Comparison of ENCODE assay signal across 8 cellular contexts in the genomic region with DNA sequence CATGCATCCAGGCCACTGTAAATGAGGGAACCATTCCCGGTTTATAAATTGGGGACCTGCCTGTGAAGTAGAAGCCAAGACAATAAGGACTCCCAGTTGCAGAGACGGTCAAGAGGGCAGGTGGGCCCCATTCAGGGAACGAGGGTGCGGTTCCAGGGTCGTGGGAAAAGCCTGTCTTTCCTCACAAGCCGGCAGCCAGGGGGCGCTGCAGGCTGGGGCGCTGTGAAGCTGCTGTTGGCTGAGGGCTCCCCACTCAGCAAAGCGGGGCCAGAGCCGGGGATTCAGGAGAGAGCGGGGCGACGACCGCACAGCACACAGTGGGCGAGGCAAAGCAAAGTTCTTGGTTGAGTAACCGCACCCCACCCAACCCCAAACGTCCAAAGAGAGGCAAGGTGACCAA. TPM values are rescaled to one million over a fixed set of nuclear protein-coding genes. Genes with fewer than 3 reads are reported as not detected.
DNase-seq lines count a peak whose midpoint lies in the region; ATAC-seq, FAIRE-seq and TF ChIP-seq lines count a peak whose summit lies in the region.

No MANE protein-coding gene starts in this region.

- FAIRE-seq in RCC 7860 (lab: Jason Lieb, UNC), result no peak

- no peaks in the 10 kb centered on the region for H3K9me3 ChIP-seq in CD4-positive, CD25-positive, alpha-beta regulatory T cell (ENCODE audit: control insufficient read depth in 2 of 2, low read length in 2 of 2)
- peaks cover 4% of the 10 kb centered on the region; the same call in 1 of the 2 replicates for H3K9me3 ChIP-seq in IMR-90 (ENCODE audit: control insufficient read depth, insufficient read depth, low read length)

- intact Hi-C loops in IMR-90 (cut with micrococcal nuclease), result no loop called here

- no peak for TF ChIP-seq POLR2A in IMR-90 (IDR thresholded peaks at IDR 0.05; ENCODE audit: low read depth, low read length)

- in situ Hi-C loops in IMR-90 (cut with MboI; ENCODE audit: low sequenced_read_pairs), result no loop called here

- CTCF ChIA-PET in IMR-90 (lab: Yijun Ruan, JAX), result no interaction called here

- DNase-seq in CD4-positive, CD25-positive, alpha-beta regulatory T cell, result peak in 2 of 3 donors; percentile 29 to 32
- DNase-seq in IMR-90, result no peak
- DNase-seq in chondrocyte (ENCODE audit: low spot score), result no peak
- peak; percentile 26 for DNase-seq in naive B cell
- DNase-seq in NCI-H146 treated with DMSO at 0.1 percent for 48 hours (lab: John Stamatoyannopoulos, UW; ENCODE audit: unreplicated experiment), result no peak
- DNase-seq in RCC 7860 (ENCODE audit: low spot score), result no peak

- H3K4me3 Mint-ChIP-seq in CD4-positive, CD25-positive, alpha-beta regulatory T cell, result peak overlapping the region in 1 of 4 donors; percentile 21
- no peak overlapping the region for H3K4me3 Mint-ChIP-seq in chondrocyte (ENCODE audit: unreplicated experiment)
- H3K4me3 Mint-ChIP-seq in naive B cell, result peak overlapping the region in 1 of 8 donors; percentile 3

- H3K4me1 ChIP-seq in CD4-positive, CD25-positive, alpha-beta regulatory T cell (ENCODE audit: control insufficient read depth, insufficient read depth, low read length, poor library complexity, severe bottlenecking), result peaks cover 3% of the 10 kb centered on the region
- H3K4me1 ChIP-seq in IMR-90 (ENCODE audit: control insufficient read depth, insufficient read depth, low read length), result no peaks in the 10 kb centered on the region

- no peaks in the 10 kb centered on the region for H3K79me1 ChIP-seq in IMR-90 (ENCODE audit: low read depth in 1 of 2, low read length in 2 of 2)

- H3K9me1 ChIP-seq in IMR-90 (ENCODE audit: insufficient read depth, low read length), result peaks cover 2% of the 10 kb centered on the region; the same call in 1 of the 2 replicates

- POLR2A ChIA-PET in IMR-90 (lab: Charles Lee; ENCODE audit: unreplicated experiment), result no interaction called here

- H3K36me3 Mint-ChIP-seq in CD4-positive, CD25-positive, alpha-beta regulatory T cell, result peaks cover 46% of the 10 kb centered on the region
- H3K36me3 Mint-ChIP-seq in chondrocyte (ENCODE audit: low read depth) (peaks cover 22% of the 10 kb centered on the region), naive B cell (peaks cover 49 to 55% of the 10 kb centered on the region in 2 donors)

- TF ChIP-seq RAD21 in IMR-90 (IDR thresholded peaks at IDR 0.05; ENCODE audit: low read length), result no peak

- no peak overlapping the region for H2BK5ac ChIP-seq in IMR-90 (ENCODE audit: low read depth, low read length, poor library complexity, severe bottlenecking)

- no peak overlapping the region for H3K4me2 ChIP-seq in IMR-90 (ENCODE audit: low read depth, low read length)

- no peak overlapping the region for H4K91ac ChIP-seq in IMR-90 (ENCODE audit: insufficient read depth, low read depth, low read length)

- WGBS in IMR-90 (ENCODE audit: extremely low coverage in 2 of 2, insufficient read length in 1 of 2), 2 experiments, result 20% methylated on average over 1 of the region's 17 CpGs; no CpG with 5 or more reads in 1 of the 2 experiments

- no peaks in the 10 kb centered on the region for H4K20me1 ChIP-seq in IMR-90 (ENCODE audit: insufficient read depth, low read length)

- H3K36me3 ChIP-seq in CD4-positive, CD25-positive, alpha-beta regulatory T cell (ENCODE audit: control insufficient read depth, insufficient read depth, low read length), result peaks cover 7% of the 10 kb centered on the region
- H3K36me3 ChIP-seq in IMR-90 (ENCODE audit: control insufficient read depth, insufficient read depth, low read length), result peaks cover 8% of the 10 kb centered on the region

- peaks cover 10 to 61% (median 20%) of the 10 kb centered on the region in 4 donors for H3K4me1 Mint-ChIP-seq in CD4-positive, CD25-positive, alpha-beta regulatory T cell
- H3K4me1 Mint-ChIP-seq in chondrocyte (ENCODE audit: low read depth) (peaks cover 4% of the 10 kb centered on the region), naive B cell (peaks cover 0 to 3% (median 0%) of the 10 kb centered on the region in 3 donors)

- no peaks in the 10 kb centered on the region for H3K27me3 ChIP-seq in CD4-positive, CD25-positive, alpha-beta regulatory T cell (ENCODE audit: control insufficient read depth, insufficient read depth, low read length)
- no peaks in the 10 kb centered on the region for H3K27me3 ChIP-seq in IMR-90 (ENCODE audit: control insufficient read depth, insufficient read depth, low read length)

- H2BK15ac ChIP-seq in IMR-90 (ENCODE audit: low read depth, low read length), result no peak overlapping the region

- H3K23ac ChIP-seq in IMR-90 (ENCODE audit: low read depth, low read length), result no peak overlapping the region

- dilution Hi-C loops in IMR-90 (cut with HindIII; ENCODE audit: low sequenced_read_pairs, unreplicated experiment), result no loop called here

- peak overlapping the region in 2 of 3 donors; percentile 44 to 70 for H3K27ac Mint-ChIP-seq in CD4-positive, CD25-positive, alpha-beta regulatory T cell
- no peak overlapping the region for H3K27ac Mint-ChIP-seq in chondrocyte (ENCODE audit: unreplicated experiment)
- peak overlapping the region in 1 of 6 donors; percentile 13 for H3K27ac Mint-ChIP-seq in naive B cell

- no TSS peak for BruUV-seq in IMR-90 (replicated peaks; lab: Mats Ljungman, UMichigan)

- no peak overlapping the region for H4K5ac ChIP-seq in IMR-90 (ENCODE audit: low read depth, low read length)

- no peak for ATAC-seq in CD4-positive, CD25-positive, alpha-beta regulatory T cell (ENCODE audit: low read depth in 2 of 2)
- ATAC-seq in IMR-90 (ENCODE audit: low read depth) (no peak), naive B cell (ENCODE audit: low read depth in 2 of 2) (no peak), GM21619 (IDR thresholded peaks at IDR 0.05; ENCODE audit: unreplicated experiment) (no peak), GM21381 (IDR thresholded peaks at IDR 0.05; ENCODE audit: unreplicated experiment) (no peak)

- H2AK9ac ChIP-seq in IMR-90 (replicated peaks; ENCODE audit: low read depth, low read length, poor library complexity), result no peak overlapping the region

- no peaks in the 10 kb centered on the region for H3K27me3 Mint-ChIP-seq in CD4-positive, CD25-positive, alpha-beta regulatory T cell
- H3K27me3 Mint-ChIP-seq in chondrocyte (ENCODE audit: low read depth) (no peaks in the 10 kb centered on the region), naive B cell (peaks cover 5 to 15% (median 10%) of the 10 kb centered on the region in 3 donors)

- H3K27ac ChIP-seq in CD4-positive, CD25-positive, alpha-beta regulatory T cell (ENCODE audit: insufficient read depth, low read length, poor library complexity, severe bottlenecking), result no peak overlapping the region
- no peak overlapping the region for H3K27ac ChIP-seq in IMR-90 (ENCODE audit: insufficient read depth, low read length)

- H3K18ac ChIP-seq in IMR-90 (ENCODE audit: low read depth, low read length), result no peak overlapping the region

- TF ChIP-seq CTCF in IMR-90 (conservative IDR thresholded peaks at IDR 0.05; ENCODE audit: low read depth, low read length) (peak; percentile 14; the same call in 1 of the 2 replicates), chondrocyte (IDR thresholded peaks at IDR 0.05) (peak; percentile 42)

- H4K8ac ChIP-seq in IMR-90 (ENCODE audit: low read depth in 2 of 2, low read length in 2 of 2), result no peak overlapping the region

- H3K9ac ChIP-seq in IMR-90 (ENCODE audit: low read depth, low read length), result no peak overlapping the region

- H2BK20ac ChIP-seq in IMR-90 (ENCODE audit: low read depth, low read length), result no peak overlapping the region

- H2AFZ ChIP-seq in IMR-90 (replicated peaks; ENCODE audit: low read length, poor library complexity), result no peak overlapping the region

- H3K9me3 Mint-ChIP-seq in CD4-positive, CD25-positive, alpha-beta regulatory T cell, result peaks cover 0 to 1% (median 0%) of the 10 kb centered on the region in 7 donors
- H3K9me3 Mint-ChIP-seq in chondrocyte (ENCODE audit: low read depth), result peaks cover 4% of the 10 kb centered on the region
- H3K9me3 Mint-ChIP-seq in naive B cell, result peaks cover 0 to 10% (median 3%) of the 10 kb centered on the region in 7 donors

- no peak overlapping the region for H3K4ac ChIP-seq in IMR-90 (ENCODE audit: low read depth, low read length)

- no peak overlapping the region for H3K4me3 ChIP-seq in CD4-positive, CD25-positive, alpha-beta regulatory T cell (ENCODE audit: low read depth, low read length)
- no peak overlapping the region for H3K4me3 ChIP-seq in IMR-90 (ENCODE audit: insufficient read depth, low read depth, low read length)

- H2BK120ac ChIP-seq in IMR-90 (ENCODE audit: low read depth, low read length), result no peak overlapping the region

- H2AK5ac ChIP-seq in IMR-90 (ENCODE audit: low read depth, low read length), result no peak overlapping the region

- no peak overlapping the region for H3K14ac ChIP-seq in IMR-90 (replicated peaks; ENCODE audit: low read depth, low read length)

- H3K56ac ChIP-seq in IMR-90 (ENCODE audit: extremely low read depth, insufficient read depth, low read length), result no peak overlapping the region

TF ChIP-seq in IMR-90, 13 proteins besides CTCF, POLR2A, EP300 and RAD21:
- TF ChIP-seq MAFK (IDR thresholded peaks at IDR 0.05; ENCODE audit: low read depth, low read length), result no peak
- TF ChIP-seq BHLHE40 (IDR thresholded peaks at IDR 0.05; ENCODE audit: low read depth, low read length), result no peak

RNA-seq across cellular contexts. Expression of gene CDRT15, which starts 24.9 kb away (rescaled TPM):
- total RNA-seq in CD4-positive, CD25-positive, alpha-beta regulatory T cell, result not detected
- polyA plus RNA-seq in CD4-positive, CD25-positive, alpha-beta regulatory T cell, result under 1 TPM in 1 of 4 donors, not detected in 3; 0.49 TPM
- total RNA-seq in IMR-90 (2012; rRNA removed) (not detected in 2 replicates), chondrocyte (not detected in 3 replicates)
- polyA plus RNA-seq in IMR-90 (2012; rRNA removed) (not detected in 2 replicates), naive B cell (ENCODE audit: low read depth in 6 of 6) (not detected)
- polyA plus RNA-seq in IMR-90 (2012; cell fraction: cytosol; rRNA removed), result not detected in 2 replicates
- polyA plus RNA-seq in IMR-90 (2012; cell fraction: nucleus; rRNA removed; ENCODE audit: low replicate concordance), result not detected in 2 replicates

Comparison
In these comparisons a context has a peak if more than half of its experiments do, and no peak if none do; other contexts are left out.
1. DNase-seq: peak in CD4-positive, CD25-positive, alpha-beta regulatory T cell (2 of 3) and naive B cell (single experiment); none in IMR-90 (single experiment), chondrocyte (single experiment), NCI-H146 treated with DMSO at 0.1 percent for 48 hours (single experiment) and RCC 7860 (single experiment).